ENCODE assay signal across 8 cellular contexts in the genomic region with DNA sequence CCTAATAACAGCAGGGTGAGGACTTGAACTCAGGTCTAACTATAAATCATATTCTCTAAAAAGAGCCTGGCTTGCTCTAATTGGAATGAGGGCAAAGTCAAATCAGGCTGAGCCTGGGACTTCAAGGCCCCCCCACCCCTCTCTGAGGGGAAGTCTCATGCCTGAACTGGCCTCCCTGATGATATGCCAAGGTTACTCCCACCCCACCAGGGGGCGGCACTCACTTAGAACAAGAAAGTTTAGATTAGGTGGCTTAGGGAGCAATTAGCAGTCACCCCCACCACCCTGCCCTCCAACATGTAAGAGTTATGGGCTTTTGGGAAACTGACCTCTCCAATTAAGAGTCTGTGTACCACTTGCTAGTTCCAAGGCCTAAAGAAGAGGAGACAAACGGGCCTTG. TPM values are rescaled to one million over a fixed set of nuclear protein-coding genes. Genes with fewer than 3 reads are reported as not detected.
A peak's percentile ranks its signal among the peaks of the same experiment; 100 is the strongest.
DNase-seq lines count a peak whose midpoint lies in the region; ATAC-seq, FAIRE-seq and TF ChIP-seq lines count a peak whose summit lies in the region.

No MANE protein-coding gene starts in this region.

- intact Hi-C loops in transverse colon (cut with DNase I; ENCODE audit: low total_unique reads), result no loop called here

- peak overlapping the region; percentile 15 for H3K27ac Mint-ChIP-seq in activated CD8-positive, alpha-beta memory T cell treated with anti-CD3 and anti-CD28 coated beads, Interleukin-2, amount 10 ng/mL, durations not matched to agents 7 days and 5 days
- peak overlapping the region in 2 of 3 experiments; percentile 37 to 60 for H3K27ac Mint-ChIP-seq in nephron

- H3K27me3 Mint-ChIP-seq in activated CD8-positive, alpha-beta memory T cell treated with anti-CD3 and anti-CD28 coated beads, Interleukin-2, amount 10 ng/mL, durations not matched to agents 7 days and 5 days, result no peaks in the 10 kb centered on the region
- peaks cover 5% of the 10 kb centered on the region for H3K27me3 Mint-ChIP-seq in nephron (ENCODE audit: low read depth)

- H3K9me3 Mint-ChIP-seq in activated CD8-positive, alpha-beta memory T cell treated with anti-CD3 and anti-CD28 coated beads, Interleukin-2, amount 10 ng/mL, durations not matched to agents 7 days and 5 days (ENCODE audit: low read depth), result no peaks in the 10 kb centered on the region
- peaks cover 6% of the 10 kb centered on the region for H3K9me3 Mint-ChIP-seq in nephron

- H3K4me3 ChIP-seq in AG04450 (ENCODE audit: low read depth, low read length), result no peak overlapping the region
- no peak overlapping the region for H3K4me3 ChIP-seq in transverse colon

- TF ChIP-seq EP300 in transverse colon (IDR thresholded peaks at IDR 0.05; ENCODE audit: low read depth), result no peak

- no peak overlapping the region for H3K27ac ChIP-seq in AG04450 (ENCODE audit: low read depth, low read length)
- H3K27ac ChIP-seq in transverse colon, result no peak overlapping the region

- peaks cover 7 to 23% (median 12%) of the 10 kb centered on the region in 4 donors for H3K4me1 ChIP-seq in transverse colon

- H3K27me3 ChIP-seq in AG04450 (ENCODE audit: control insufficient read depth, insufficient read depth, low read length), result peaks cover 2% of the 10 kb centered on the region
- H3K27me3 ChIP-seq in transverse colon, result no peaks in the 10 kb centered on the region

- TF ChIP-seq CTCF in AG04450 (IDR thresholded peaks at IDR 0.05; ENCODE audit: low read depth, low read length), result peak; percentile 47
- TF ChIP-seq CTCF in nephron (IDR thresholded peaks at IDR 0.05; ENCODE audit: unreplicated experiment in 3 of 3), result peak; percentile 24 to 40 (median 29)
- TF ChIP-seq CTCF in transverse colon (IDR thresholded peaks at IDR 0.05), result peak; percentile 34 to 50 (median 41)

- H3K4me3 Mint-ChIP-seq in activated CD8-positive, alpha-beta memory T cell treated with anti-CD3 and anti-CD28 coated beads, Interleukin-2, amount 10 ng/mL, durations not matched to agents 7 days and 5 days, result no peak overlapping the region
- peak overlapping the region; percentile 46 to 97 (median 96) for H3K4me3 Mint-ChIP-seq in nephron

- H3K9me3 ChIP-seq in AG04450 (ENCODE audit: control insufficient read depth, insufficient read depth, low read length), result no peaks in the 10 kb centered on the region
- no peaks in the 10 kb centered on the region for H3K9me3 ChIP-seq in transverse colon

- no peaks in the 10 kb centered on the region for H3K36me3 ChIP-seq in transverse colon

- peak; percentile 41 for ATAC-seq in activated CD8-positive, alpha-beta memory T cell treated with anti-CD3 and anti-CD28 coated beads, Interleukin-2, amount 10 ng/mL, durations not matched to agents 7 days and 5 days

- DNase-seq in AG04450 (ENCODE audit: low read depth, low spot score) (no peak), GM18507 (ENCODE audit: extremely low spot score, insufficient read length, low read depth) (no peak), NCI-H82 treated with DMSO at 0.1 percent for 48 hours (lab: John Stamatoyannopoulos, UW; ENCODE audit: unreplicated experiment) (peak; percentile 59), erythroblast (lab: John Stamatoyannopoulos, UW) (peak; percentile 81 to 86), transverse colon (peak; percentile 72), NCI-H187 treated with DMSO at 0.1 percent for 48 hours (lab: John Stamatoyannopoulos, UW) (no peak)
- DNase-seq in activated CD8-positive, alpha-beta memory T cell treated with anti-CD3 and anti-CD28 coated beads, Interleukin-2, amount 10 ng/mL, durations not matched to agents 7 days and 5 days, result peak; percentile 80

- WGBS in transverse colon (ENCODE audit: low coverage in 1 of 2), 2 donors, result 13% methylated on average over 2 of the region's 2 CpGs; no CpG with 5 or more reads in 1 of the 2 donors

- TF ChIP-seq POLR2A in erythroblast (IDR thresholded peaks at IDR 0.05; ENCODE audit: low read length) (no peak), transverse colon (IDR thresholded peaks at IDR 0.05) (no peak)

- in situ Hi-C loops in transverse colon (cut with MboI; ENCODE audit: low pct_ligation_motif_present in 1 of 4, low pct_unique_long_range_greater_than_20kb in 1 of 4, low sequenced_read_pairs in 3 of 4), result loop anchor here in 1 of 4 donors (25.0 kb wide), 1 partner anchor 89 kb away; no protein-coding TSS in a partner anchor

- POLR2A ChIA-PET in AG04450 (lab: Yijun Ruan, JAX), result no interaction called here

- CTCF ChIA-PET in AG04450 (lab: Charles Lee), result interaction anchor here (1.0 to 1.6 kb wide), 2 partner anchors 32 to 79 kb away, joined by 4 read pairs; no protein-coding TSS in a partner anchor
- CTCF ChIA-PET in activated CD8-positive, alpha-beta memory T cell treated with anti-CD3 and anti-CD28 coated beads, Interleukin-2, amount 10 ng/mL, durations not matched to agents 7 days and 5 days (lab: Charles Lee), result interaction anchor here (0.9 to 1.0 kb wide), 4 partner anchors 14 to 80 kb away, joined by 3 to 6 read pairs (median 4); partner anchors contain the start of gene IL2RG

- H3K36me3 Mint-ChIP-seq in activated CD8-positive, alpha-beta memory T cell treated with anti-CD3 and anti-CD28 coated beads, Interleukin-2, amount 10 ng/mL, durations not matched to agents 7 days and 5 days, result no peaks in the 10 kb centered on the region
- H3K36me3 Mint-ChIP-seq in nephron (ENCODE audit: low read depth), result no peaks in the 10 kb centered on the region

- FAIRE-seq in GM18507 (lab: Jason Lieb, UNC), result peak; percentile 77

- H3K4me1 Mint-ChIP-seq in activated CD8-positive, alpha-beta memory T cell treated with anti-CD3 and anti-CD28 coated beads, Interleukin-2, amount 10 ng/mL, durations not matched to agents 7 days and 5 days, result peaks cover 47% of the 10 kb centered on the region
- peaks cover 38% of the 10 kb centered on the region for H3K4me1 Mint-ChIP-seq in nephron

RNA-seq across cellular contexts. Expression of gene FOXO4, which starts 2.7 kb away (rescaled TPM):
- polyA plus RNA-seq in AG04450 (2011; rRNA removed), result 1.3 and 1.6 TPM in 2 replicates
- 1.6 and 2.9 TPM in 2 replicates for polyA minus RNA-seq in AG04450 (2011; rRNA and poly(A)+ RNA removed)
- total RNA-seq in activated CD8-positive, alpha-beta memory T cell treated with anti-CD3 and anti-CD28 coated beads, Interleukin-2, amount 10 ng/mL, durations not matched to agents 7 days and 5 days, result 10 to 100 TPM; 14.6 to 15.1 TPM
- 100 to 1,000 TPM in 1 of 4 donors, 10 to 100 TPM in 3; 23.3 to 152 (median 35.4) TPM for total RNA-seq in transverse colon

RNA-seq across cellular contexts. Expression of gene CXorf65, which starts 8.2 kb away (rescaled TPM):
- polyA plus RNA-seq in AG04450 (2011; rRNA removed), result not detected in 2 replicates
- not detected in 2 replicates for polyA minus RNA-seq in AG04450 (2011; rRNA and poly(A)+ RNA removed)
- 10 to 100 TPM; 12.1 to 18.3 TPM for total RNA-seq in activated CD8-positive, alpha-beta memory T cell treated with anti-CD3 and anti-CD28 coated beads, Interleukin-2, amount 10 ng/mL, durations not matched to agents 7 days and 5 days
- not detected for total RNA-seq in transverse colon

RNA-seq across cellular contexts. Expression of gene IL2RG, which starts 13.1 kb away (rescaled TPM):
- polyA plus RNA-seq in AG04450 (2011; rRNA removed), result not detected in 2 replicates
- not detected in 2 replicates for polyA minus RNA-seq in AG04450 (2011; rRNA and poly(A)+ RNA removed)
- total RNA-seq in activated CD8-positive, alpha-beta memory T cell treated with anti-CD3 and anti-CD28 coated beads, Interleukin-2, amount 10 ng/mL, durations not matched to agents 7 days and 5 days, result 100 to 1,000 TPM; 370 to 512 TPM
- total RNA-seq in transverse colon, result 100 to 1,000 TPM in 1 of 4 donors, 10 to 100 TPM in 2, 1 to 10 TPM in 1; 3.8 to 231 (median 44.0) TPM

RNA-seq across cellular contexts. Expression of gene MED12, which starts 20.1 kb away (rescaled TPM):
- 12.7 and 19.7 TPM in 2 replicates for polyA plus RNA-seq in AG04450 (2011; rRNA removed)
- 66.5 and 84.8 TPM in 2 replicates for polyA minus RNA-seq in AG04450 (2011; rRNA and poly(A)+ RNA removed)
- total RNA-seq in activated CD8-positive, alpha-beta memory T cell treated with anti-CD3 and anti-CD28 coated beads, Interleukin-2, amount 10 ng/mL, durations not matched to agents 7 days and 5 days, result 10 to 100 TPM; 45.9 to 62.2 TPM
- 10 to 100 TPM; 26.5 to 41.4 (median 40.0) TPM for total RNA-seq in transverse colon

RNA-seq across cellular contexts. Expression of gene SNX12, which starts 30.2 kb away (rescaled TPM):
- polyA plus RNA-seq in AG04450 (2011; rRNA removed), result 76.0 and 77.0 TPM in 2 replicates
- 70.8 and 79.8 TPM in 2 replicates for polyA minus RNA-seq in AG04450 (2011; rRNA and poly(A)+ RNA removed)
- 10 to 100 TPM; 37.1 to 46.2 TPM for total RNA-seq in activated CD8-positive, alpha-beta memory T cell treated with anti-CD3 and anti-CD28 coated beads, Interleukin-2, amount 10 ng/mL, durations not matched to agents 7 days and 5 days
- 10 to 100 TPM; 16.8 to 69.5 (median 35.0) TPM for total RNA-seq in transverse colon

Comparison
In these comparisons a context has a peak if more than half of its experiments do, and no peak if none do; other contexts are left out.
1. DNase-seq: peak in NCI-H82 treated with DMSO at 0.1 percent for 48 hours (single experiment), activated CD8-positive, alpha-beta memory T cell treated with anti-CD3 and anti-CD28 coated beads, Interleukin-2, amount 10 ng/mL, durations not matched to agents 7 days and 5 days (single experiment), erythroblast (2 of 2) and transverse colon (single experiment); none in AG04450 (single experiment), GM18507 (single experiment) and NCI-H187 treated with DMSO at 0.1 percent for 48 hours (single experiment).
2. Peak in every context shown above with its lines, with median percentiles within 50 percentile points of each other: CTCF ChIP-seq.